ENCODE assay signal across 1 cellular context in genomic region chr22:41301085-41302015, GRCh38.
TF ChIP-seq lines count a peak whose summit lies in the region.

Gene ZC3H7B, plus strand, starts transcription at chr22:41301525. Its CDS starts 19,136 bp downstream, at chr22:41320661.

TF ChIP-seq in HepG2, 621 proteins besides CTCF, POLR2A, EP300 and RAD21 (continued from another document):
- TF ChIP-seq, protein P1, sequence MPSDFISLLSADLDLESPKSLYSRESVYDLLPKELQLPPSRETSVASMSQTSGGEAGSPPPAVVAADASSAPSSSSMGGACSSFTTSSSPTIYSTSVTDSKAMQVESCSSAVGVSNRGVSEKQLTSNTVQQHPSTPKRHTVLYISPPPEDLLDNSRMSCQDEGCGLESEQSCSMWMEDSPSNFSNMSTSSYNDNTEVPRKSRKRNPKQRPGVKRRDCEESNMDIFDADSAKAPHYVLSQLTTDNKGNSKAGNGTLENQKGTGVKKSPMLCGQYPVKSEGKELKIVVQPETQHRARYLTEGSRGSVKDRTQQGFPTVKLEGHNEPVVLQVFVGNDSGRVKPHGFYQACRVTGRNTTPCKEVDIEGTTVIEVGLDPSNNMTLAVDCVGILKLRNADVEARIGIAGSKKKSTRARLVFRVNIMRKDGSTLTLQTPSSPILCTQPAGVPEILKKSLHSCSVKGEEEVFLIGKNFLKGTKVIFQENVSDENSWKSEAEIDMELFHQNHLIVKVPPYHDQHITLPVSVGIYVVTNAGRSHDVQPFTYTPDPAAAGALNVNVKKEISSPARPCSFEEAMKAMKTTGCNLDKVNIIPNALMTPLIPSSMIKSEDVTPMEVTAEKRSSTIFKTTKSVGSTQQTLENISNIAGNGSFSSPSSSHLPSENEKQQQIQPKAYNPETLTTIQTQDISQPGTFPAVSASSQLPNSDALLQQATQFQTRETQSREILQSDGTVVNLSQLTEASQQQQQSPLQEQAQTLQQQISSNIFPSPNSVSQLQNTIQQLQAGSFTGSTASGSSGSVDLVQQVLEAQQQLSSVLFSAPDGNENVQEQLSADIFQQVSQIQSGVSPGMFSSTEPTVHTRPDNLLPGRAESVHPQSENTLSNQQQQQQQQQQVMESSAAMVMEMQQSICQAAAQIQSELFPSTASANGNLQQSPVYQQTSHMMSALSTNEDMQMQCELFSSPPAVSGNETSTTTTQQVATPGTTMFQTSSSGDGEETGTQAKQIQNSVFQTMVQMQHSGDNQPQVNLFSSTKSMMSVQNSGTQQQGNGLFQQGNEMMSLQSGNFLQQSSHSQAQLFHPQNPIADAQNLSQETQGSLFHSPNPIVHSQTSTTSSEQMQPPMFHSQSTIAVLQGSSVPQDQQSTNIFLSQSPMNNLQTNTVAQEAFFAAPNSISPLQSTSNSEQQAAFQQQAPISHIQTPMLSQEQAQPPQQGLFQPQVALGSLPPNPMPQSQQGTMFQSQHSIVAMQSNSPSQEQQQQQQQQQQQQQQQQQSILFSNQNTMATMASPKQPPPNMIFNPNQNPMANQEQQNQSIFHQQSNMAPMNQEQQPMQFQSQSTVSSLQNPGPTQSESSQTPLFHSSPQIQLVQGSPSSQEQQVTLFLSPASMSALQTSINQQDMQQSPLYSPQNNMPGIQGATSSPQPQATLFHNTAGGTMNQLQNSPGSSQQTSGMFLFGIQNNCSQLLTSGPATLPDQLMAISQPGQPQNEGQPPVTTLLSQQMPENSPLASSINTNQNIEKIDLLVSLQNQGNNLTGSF (CRISPR knock-in tag; IDR thresholded peaks at IDR 0.05) = no peak
- TF ChIP-seq ZSCAN12 (CRISPR knock-in tag; IDR thresholded peaks at IDR 0.05) (peak; percentile 41; the same call in 1 of the 2 replicates), SALL2 (CRISPR knock-in tag; IDR thresholded peaks at IDR 0.05) (no peak), NFYC (CRISPR knock-in tag; IDR thresholded peaks at IDR 0.05) (no peak), CC2D1A (CRISPR knock-in tag; IDR thresholded peaks at IDR 0.05) (no peak), RFXANK (CRISPR knock-in tag; IDR thresholded peaks at IDR 0.05) (no peak), HDAC1 (CRISPR knock-in tag; IDR thresholded peaks at IDR 0.05) (peak; percentile 67), ZNF674 (CRISPR knock-in tag; IDR thresholded peaks at IDR 0.05; ENCODE audit: low read depth) (no peak), BATF2 (CRISPR knock-in tag; IDR thresholded peaks at IDR 0.05) (0 out of 2 replicates have a peak, but pooled peaks have one; percentile 43), ZFP1 (CRISPR knock-in tag; IDR thresholded peaks at IDR 0.05) (no peak), HNRNPUL1 (IDR thresholded peaks at IDR 0.05; ENCODE audit: low read depth, low read length) (no peak), SALL1 (CRISPR knock-in tag; IDR thresholded peaks at IDR 0.05) (peak; percentile 54), IKZF4 (CRISPR knock-in tag; IDR thresholded peaks at IDR 0.05; ENCODE audit: borderline replicate concordance, low read depth, not compliant biosample characterization) (no peak), PRDM15 (CRISPR knock-in tag; IDR thresholded peaks at IDR 0.05) (no peak), ZMYM4 (CRISPR knock-in tag; IDR thresholded peaks at IDR 0.05) (peak; percentile 40; the same call in 1 of the 2 replicates), SNRNP70 (IDR thresholded peaks at IDR 0.05; ENCODE audit: low read depth, low read length) (no peak), CHD2 (IDR thresholded peaks at IDR 0.05; ENCODE audit: low read depth, low read length) (0 out of 2 replicates have a peak, but pooled peaks have one; percentile 15), GMEB1 (CRISPR knock-in tag; IDR thresholded peaks at IDR 0.05; ENCODE audit: borderline replicate concordance) (no peak), ZFP90 (CRISPR knock-in tag; IDR thresholded peaks at IDR 0.05; ENCODE audit: borderline replicate concordance) (no peak; the same call in 1 of the 2 replicates), ZNF552 (CRISPR knock-in tag; IDR thresholded peaks at IDR 0.05; ENCODE audit: borderline replicate concordance) (no peak), BCL6 (CRISPR knock-in tag; IDR thresholded peaks at IDR 0.05) (peak; percentile 58), IRX3 (CRISPR knock-in tag; IDR thresholded peaks at IDR 0.05; ENCODE audit: borderline replicate concordance, low read depth) (no peak), DR1 (CRISPR knock-in tag; IDR thresholded peaks at IDR 0.05) (no peak; the same call in 1 of the 2 replicates), ZBTB1 (CRISPR knock-in tag; IDR thresholded peaks at IDR 0.05; ENCODE audit: borderline replicate concordance) (no peak), CREM (IDR thresholded peaks at IDR 0.05) (no peak), CREM (CRISPR knock-in tag; IDR thresholded peaks at IDR 0.05) (no peak), TRIM24 (CRISPR knock-in tag; IDR thresholded peaks at IDR 0.05) (no peak), SP1 (IDR thresholded peaks at IDR 0.05) (no peak), SP1 (CRISPR knock-in tag; IDR thresholded peaks at IDR 0.05) (peak; percentile 50; the same call in 1 of the 2 replicates), ZNF784 (CRISPR knock-in tag; IDR thresholded peaks at IDR 0.05; ENCODE audit: borderline replicate concordance) (no peak), THAP8 (CRISPR knock-in tag; IDR thresholded peaks at IDR 0.05; ENCODE audit: borderline replicate concordance) (no peak)
- TF ChIP-seq, protein P2, sequence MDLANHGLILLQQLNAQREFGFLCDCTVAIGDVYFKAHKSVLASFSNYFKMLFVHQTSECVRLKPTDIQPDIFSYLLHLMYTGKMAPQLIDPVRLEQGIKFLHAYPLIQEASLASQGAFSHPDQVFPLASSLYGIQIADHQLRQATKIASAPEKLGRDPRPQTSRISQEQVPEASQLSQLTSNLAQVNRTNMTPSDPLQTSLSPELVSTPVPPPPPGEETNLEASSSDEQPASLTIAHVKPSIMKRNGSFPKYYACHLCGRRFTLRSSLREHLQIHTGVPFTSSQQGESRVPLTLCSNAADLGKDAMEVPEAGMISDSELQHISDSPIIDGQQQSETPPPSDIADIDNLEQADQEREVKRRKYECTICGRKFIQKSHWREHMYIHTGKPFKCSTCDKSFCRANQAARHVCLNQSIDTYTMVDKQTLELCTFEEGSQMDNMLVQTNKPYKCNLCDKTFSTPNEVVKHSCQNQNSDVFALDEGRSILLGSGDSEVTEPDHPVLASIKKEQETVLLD (CRISPR knock-in tag; IDR thresholded peaks at IDR 0.05; ENCODE audit: low read depth) = 0 out of 2 replicates have a peak, but pooled peaks have one; percentile 35
- TF ChIP-seq, protein P3, sequence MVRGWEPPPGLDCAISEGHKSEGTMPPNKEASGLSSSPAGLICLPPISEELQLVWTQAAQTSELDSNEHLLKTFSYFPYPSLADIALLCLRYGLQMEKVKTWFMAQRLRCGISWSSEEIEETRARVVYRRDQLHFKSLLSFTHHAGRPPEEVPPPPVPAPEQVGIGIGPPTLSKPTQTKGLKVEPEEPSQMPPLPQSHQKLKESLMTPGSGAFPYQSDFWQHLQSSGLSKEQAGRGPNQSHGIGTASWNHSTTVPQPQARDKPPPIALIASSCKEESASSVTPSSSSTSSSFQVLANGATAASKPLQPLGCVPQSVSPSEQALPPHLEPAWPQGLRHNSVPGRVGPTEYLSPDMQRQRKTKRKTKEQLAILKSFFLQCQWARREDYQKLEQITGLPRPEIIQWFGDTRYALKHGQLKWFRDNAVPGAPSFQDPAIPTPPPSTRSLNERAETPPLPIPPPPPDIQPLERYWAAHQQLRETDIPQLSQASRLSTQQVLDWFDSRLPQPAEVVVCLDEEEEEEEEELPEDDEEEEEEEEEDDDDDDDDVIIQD (CRISPR knock-in tag; IDR thresholded peaks at IDR 0.05; ENCODE audit: low read depth) = no peak
- TF ChIP-seq, protein P4, sequence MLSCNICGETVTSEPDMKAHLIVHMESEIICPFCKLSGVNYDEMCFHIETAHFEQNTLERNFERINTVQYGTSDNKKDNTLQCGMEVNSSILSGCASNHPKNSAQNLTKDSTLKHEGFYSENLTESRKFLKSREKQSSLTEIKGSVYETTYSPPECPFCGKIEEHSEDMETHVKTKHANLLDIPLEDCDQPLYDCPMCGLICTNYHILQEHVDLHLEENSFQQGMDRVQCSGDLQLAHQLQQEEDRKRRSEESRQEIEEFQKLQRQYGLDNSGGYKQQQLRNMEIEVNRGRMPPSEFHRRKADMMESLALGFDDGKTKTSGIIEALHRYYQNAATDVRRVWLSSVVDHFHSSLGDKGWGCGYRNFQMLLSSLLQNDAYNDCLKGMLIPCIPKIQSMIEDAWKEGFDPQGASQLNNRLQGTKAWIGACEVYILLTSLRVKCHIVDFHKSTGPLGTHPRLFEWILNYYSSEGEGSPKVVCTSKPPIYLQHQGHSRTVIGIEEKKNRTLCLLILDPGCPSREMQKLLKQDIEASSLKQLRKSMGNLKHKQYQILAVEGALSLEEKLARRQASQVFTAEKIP (CRISPR knock-in tag; IDR thresholded peaks at IDR 0.05; ENCODE audit: borderline replicate concordance) = no peak
- TF ChIP-seq, protein P5, sequence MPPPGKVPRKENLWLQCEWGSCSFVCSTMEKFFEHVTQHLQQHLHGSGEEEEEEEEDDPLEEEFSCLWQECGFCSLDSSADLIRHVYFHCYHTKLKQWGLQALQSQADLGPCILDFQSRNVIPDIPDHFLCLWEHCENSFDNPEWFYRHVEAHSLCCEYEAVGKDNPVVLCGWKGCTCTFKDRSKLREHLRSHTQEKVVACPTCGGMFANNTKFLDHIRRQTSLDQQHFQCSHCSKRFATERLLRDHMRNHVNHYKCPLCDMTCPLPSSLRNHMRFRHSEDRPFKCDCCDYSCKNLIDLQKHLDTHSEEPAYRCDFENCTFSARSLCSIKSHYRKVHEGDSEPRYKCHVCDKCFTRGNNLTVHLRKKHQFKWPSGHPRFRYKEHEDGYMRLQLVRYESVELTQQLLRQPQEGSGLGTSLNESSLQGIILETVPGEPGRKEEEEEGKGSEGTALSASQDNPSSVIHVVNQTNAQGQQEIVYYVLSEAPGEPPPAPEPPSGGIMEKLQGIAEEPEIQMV (CRISPR knock-in tag; IDR thresholded peaks at IDR 0.05; ENCODE audit: low read depth) = no peak
